ENCODE assay signal across 13 cellular contexts in genomic region chr3:65811050-65811766, GRCh38.
DNase-seq lines count a peak whose midpoint lies in the region; ATAC-seq lines count a peak whose summit lies in the region.
"Had no signal": no experiment of that assay in that cellular context is flagged by ENCODE, and none has a peak within 500 bp of the region (broad histone marks: within the 10 kb centered on the region; RNA-seq: fewer than 3 reads in every experiment).

No MANE protein-coding gene starts in this region.

- no peak for ATAC-seq in HG03039 (IDR thresholded peaks at IDR 0.05; ENCODE audit: unreplicated experiment)
- no peak for ATAC-seq in GM18498 (IDR thresholded peaks at IDR 0.05; ENCODE audit: unreplicated experiment)
- ATAC-seq: gastrocnemius medialis, left colon had no signal

- DNase-seq in NCI-H2171 treated with DMSO at 0.1 percent for 48 hours (lab: John Stamatoyannopoulos, UW) (peak; percentile 15), NCI-H2171 (lab: John Stamatoyannopoulos, UW) (no peak), brain pericyte (ENCODE audit: low read depth, low spot score) (peak; percentile 2), hippocampal formation (lab: John Stamatoyannopoulos, UW) (peak; percentile 8 to 19), substantia nigra (lab: John Stamatoyannopoulos, UW) (peak in 31 of 49 donors; percentile 1 to 61 (median 28))
- no peak for DNase-seq in activated CD4-positive, CD25-positive, alpha-beta regulatory T cell (lab: John Stamatoyannopoulos, UW)
- DNase-seq: gastrocnemius medialis, Kasumi-1, left colon, NCI-H2081 had no signal

- no peak overlapping the region for H3K27ac ChIP-seq in substantia nigra (ENCODE audit: low read depth, low read length, poor library complexity, severe bottlenecking)
- H3K27ac ChIP-seq: gastrocnemius medialis, tibial nerve had no signal

Comparison
In these comparisons a context has a peak if more than half of its experiments do, and no peak if none do; other contexts are left out.
1. DNase-seq: peak in NCI-H2171 treated with DMSO at 0.1 percent for 48 hours (single experiment), brain pericyte (single experiment), hippocampal formation (2 of 2) and substantia nigra (31 of 49); none in NCI-H2171 (single experiment) and activated CD4-positive, CD25-positive, alpha-beta regulatory T cell (0 of 4).